Comparison of ENCODE assay signal across 16 cellular contexts in the genomic region with DNA sequence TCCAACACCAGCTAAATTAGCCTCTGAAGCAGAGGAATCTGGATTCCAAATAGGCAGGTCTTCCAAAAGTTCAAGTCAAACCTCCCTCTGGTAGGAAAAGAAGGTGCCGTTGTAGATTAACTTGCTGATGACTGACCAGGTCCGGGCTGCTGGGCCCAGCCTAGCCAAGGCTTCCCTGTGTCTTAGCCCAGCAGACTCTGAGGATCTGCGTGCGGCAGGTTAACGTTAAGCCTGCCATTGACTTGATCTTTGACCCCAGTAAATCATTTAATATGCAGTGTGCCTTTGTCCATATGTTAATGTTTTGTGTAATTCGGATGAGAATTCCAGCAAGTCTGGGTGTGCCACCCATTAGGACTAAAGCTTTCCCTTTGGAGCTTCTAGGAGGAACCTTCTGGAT. TPM values are rescaled to one million over a fixed set of nuclear protein-coding genes. Genes with fewer than 3 reads are reported as not detected.
"Had no signal": no experiment of that assay in that cellular context is flagged by ENCODE, and none has a peak within 500 bp of the region (broad histone marks: within the 10 kb centered on the region; RNA-seq: fewer than 3 reads in every experiment).

No MANE protein-coding gene starts in this region.

- H3K36me3 ChIP-seq: prostate gland, spleen, upper lobe of right lung had no signal

- H3K4me3 ChIP-seq: prostate gland, spleen, upper lobe of right lung had no signal

- H3K9me3 Mint-ChIP-seq: activated CD4-positive, alpha-beta memory T cell treated with anti-CD3 and anti-CD28 coated beads, Interleukin-2, amount 10 ng/mL, durations not matched to agents 7 days and 5 days; activated naive CD4-positive, alpha-beta T cell treated with anti-CD3 and anti-CD28 coated beads, Interleukin-2, amount 50 U/mL, for 72 hours; stimulated activated naive CD8-positive, alpha-beta T cell treated with anti-CD3 and anti-CD28 coated beads, Interleukin-15, Interleukin-2, amounts not matched to agents 100 ng/mL and 50 ng/mL, for 24 hours; WTC11 had no signal

- H3K4me3 Mint-ChIP-seq: activated CD4-positive, alpha-beta memory T cell treated with anti-CD3 and anti-CD28 coated beads, Interleukin-2, amount 10 ng/mL, durations not matched to agents 7 days and 5 days; stimulated activated naive CD8-positive, alpha-beta T cell treated with anti-CD3 and anti-CD28 coated beads, Interleukin-15, Interleukin-2, amounts not matched to agents 100 ng/mL and 50 ng/mL, for 24 hours; WTC11 had no signal

- H3K4me1 ChIP-seq: prostate gland, spleen, upper lobe of right lung had no signal

- H3K27me3 ChIP-seq: spleen had no signal

- H3K27ac ChIP-seq: prostate gland, spleen, upper lobe of right lung had no signal

- H3K36me3 Mint-ChIP-seq: activated naive CD4-positive, alpha-beta T cell treated with anti-CD3 and anti-CD28 coated beads, Interleukin-2, amount 50 U/mL, for 72 hours; WTC11 had no signal

- H3K27ac Mint-ChIP-seq: activated CD4-positive, alpha-beta memory T cell treated with anti-CD3 and anti-CD28 coated beads, Interleukin-2, amount 10 ng/mL, durations not matched to agents 7 days and 5 days; activated naive CD4-positive, alpha-beta T cell treated with anti-CD3 and anti-CD28 coated beads, Interleukin-2, amount 50 U/mL, for 72 hours; stimulated activated naive CD8-positive, alpha-beta T cell treated with anti-CD3 and anti-CD28 coated beads, Interleukin-15, Interleukin-2, amounts not matched to agents 100 ng/mL and 50 ng/mL, for 24 hours; WTC11 had no signal

- ATAC-seq: activated naive CD4-positive, alpha-beta T cell treated with anti-CD3 and anti-CD28 coated beads, Interleukin-2, amount 50 U/mL, for 72 hours; right cardiac atrium; upper lobe of right lung; WTC11 had no signal

- H3K9me3 ChIP-seq: prostate gland, spleen, upper lobe of right lung had no signal

- DNase-seq: activated CD4-positive, alpha-beta memory T cell treated with anti-CD3 and anti-CD28 coated beads, Interleukin-2, amount 10 ng/mL, durations not matched to agents 7 days and 5 days; activated CD4-positive, alpha-beta T cell treated with anti-CD3 and anti-CD28 coated beads for 4 hours; activated gamma-delta T cell; activated T-cell treated with anti-CD3 and anti-CD28 coated beads, Interleukin-2, amount 50 U/mL, for 48 hours; hippocampal formation; mesendoderm; right cardiac atrium; spleen; T-helper 2 cell; upper lobe of right lung had no signal

RNA-seq across cellular contexts. Expression of a gene that starts 50.1 kb away (rescaled TPM):
- total RNA-seq: activated CD4-positive, alpha-beta memory T cell treated with anti-CD3 and anti-CD28 coated beads, Interleukin-2, amount 10 ng/mL, durations not matched to agents 7 days and 5 days; activated naive CD4-positive, alpha-beta T cell treated with anti-CD3 and anti-CD28 coated beads, Interleukin-2, amount 50 U/mL, for 72 hours; cardiac septum; right cardiac atrium; spleen; temporal lobe had no signal
